ENCODE assay signal across 15 cellular contexts in genomic region chr21:29719561-29719960, GRCh38.
"Had no signal": no experiment of that assay in that cellular context is flagged by ENCODE, and none has a peak within 500 bp of the region (broad histone marks: within the 10 kb centered on the region; RNA-seq: fewer than 3 reads in every experiment).

No MANE protein-coding gene starts in this region.

- H3K36me3 ChIP-seq: left lung, lower lobe of right lung, sigmoid colon, transverse colon had no signal

- H3K4me1 ChIP-seq: left lung, lower lobe of right lung, sigmoid colon, testis, transverse colon had no signal

- DNase-seq: effector memory CD8-positive, alpha-beta T cell; foreskin keratinocyte; immature natural killer cell; left lung; lower lobe of right lung; natural killer cell; posterior cingulate gyrus; sigmoid colon; stimulated activated CD4-positive, alpha-beta T cell treated with anti-CD3 and anti-CD28 coated beads, Interleukin-2, amount 100 ng/mL, for 24 hours; stimulated activated CD4-positive, alpha-beta T cell treated with anti-CD3 and anti-CD28 coated beads, Interleukin-4, amount 100 ng/mL, for 4 hours; stimulated activated naive B cell treated with anti-CD40 and anti-IgM and Interleukin-4, amounts not matched to agents 10 μg/mL and 1 μg/mL and 100 μg/mL, for 72 hours; stimulated activated naive CD8-positive, alpha-beta T cell treated with anti-CD3 and anti-CD28 coated beads, Interleukin-15, amount 100 ng/mL, for 72 hours; testis; transverse colon had no signal

- ATAC-seq: effector memory CD8-positive, alpha-beta T cell; foreskin keratinocyte; left lung; lower lobe of right lung; natural killer cell; stimulated activated naive B cell treated with anti-CD40 and anti-IgM and Interleukin-4, amounts not matched to agents 10 μg/mL and 1 μg/mL and 100 μg/mL, for 72 hours; stimulated activated naive CD8-positive, alpha-beta T cell treated with anti-CD3 and anti-CD28 coated beads, Interleukin-15, amount 100 ng/mL, for 72 hours had no signal

- H3K4me3 ChIP-seq: left lung, lower lobe of right lung, sigmoid colon, skin epidermis, testis, transverse colon had no signal

- H3K27me3 ChIP-seq: foreskin keratinocyte, left lung, sigmoid colon, testis, transverse colon had no signal

- H3K9me3 ChIP-seq: lower lobe of right lung, sigmoid colon, testis had no signal

- H3K27ac ChIP-seq: foreskin keratinocyte, left lung, lower lobe of right lung, sigmoid colon, skin epidermis, testis, transverse colon had no signal
